ENCODE assay signal across 8 cellular contexts in the genomic region with DNA sequence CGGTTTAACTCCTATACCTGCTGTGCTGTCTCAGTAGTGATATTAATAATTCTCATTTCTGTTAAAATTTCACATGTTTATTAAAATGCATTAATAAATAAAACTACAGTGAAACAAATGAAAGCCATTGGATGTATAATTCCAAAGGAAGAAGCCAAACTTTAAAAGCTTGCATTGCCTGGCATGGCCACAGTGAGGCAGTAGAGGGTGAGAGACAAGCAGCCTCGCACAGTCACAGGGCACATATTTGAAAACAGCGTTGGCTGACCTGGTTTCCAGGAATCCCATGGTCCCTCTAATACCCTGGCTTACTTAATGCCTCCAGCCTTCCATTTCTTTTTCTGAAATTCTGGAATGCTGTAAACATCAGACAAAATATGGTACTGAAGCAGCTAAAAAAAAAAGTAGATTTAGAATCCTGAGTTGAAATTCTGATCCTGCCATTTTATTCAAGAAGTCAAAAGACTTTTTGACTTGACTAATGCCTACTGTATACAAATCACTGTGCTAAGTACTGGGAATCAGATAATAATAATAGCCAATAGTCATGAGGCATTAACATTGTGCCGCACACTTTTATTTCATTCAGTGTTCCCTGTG. TPM values are rescaled to one million over a fixed set of nuclear protein-coding genes. Genes with fewer than 3 reads are reported as not detected.
A peak's percentile ranks its signal among the peaks of the same experiment; 100 is the strongest.
DNase-seq lines count a peak whose midpoint lies in the region; ATAC-seq and TF ChIP-seq lines count a peak whose summit lies in the region.

No MANE protein-coding gene starts in this region.

- H3K27me3 Mint-ChIP-seq in activated naive CD8-positive, alpha-beta T cell treated with anti-CD3 and anti-CD28 coated beads, Interleukin-2, amount 10 ng/mL, durations not matched to agents 7 days and 5 days: peaks cover 11% of the 10 kb centered on the region

- no peaks in the 10 kb centered on the region for H3K36me3 ChIP-seq in cardiac muscle cell

- no peak overlapping the region for H3K4me3 Mint-ChIP-seq in activated naive CD8-positive, alpha-beta T cell treated with anti-CD3 and anti-CD28 coated beads, Interleukin-2, amount 10 ng/mL, durations not matched to agents 7 days and 5 days

- DNase-seq in EH (ENCODE audit: low read depth) (peak; percentile 74), LNCaP clone FGC (ENCODE audit: low read depth) (no peak), SKM-1 (lab: John Stamatoyannopoulos, UW; ENCODE audit: unreplicated experiment) (peak; percentile 55), cardiac muscle cell (ENCODE audit: low read depth in 1 of 2, low spot score in 1 of 2) (peak; percentile 73 to 83), retinal pigment epithelial cell (ENCODE audit: low read depth) (peak; percentile 75), OCI-M2 (lab: John Stamatoyannopoulos, UW; ENCODE audit: unreplicated experiment) (no peak)
- DNase-seq in activated naive CD8-positive, alpha-beta T cell treated with anti-CD3 and anti-CD28 coated beads, Interleukin-2, amount 10 ng/mL, durations not matched to agents 7 days and 5 days: peak; percentile 63

- no peaks in the 10 kb centered on the region for H3K4me1 Mint-ChIP-seq in activated naive CD8-positive, alpha-beta T cell treated with anti-CD3 and anti-CD28 coated beads, Interleukin-2, amount 10 ng/mL, durations not matched to agents 7 days and 5 days

- no peaks in the 10 kb centered on the region for H3K9me3 ChIP-seq in cardiac muscle cell (ENCODE audit: low read depth)

- H3K9me3 Mint-ChIP-seq in activated naive CD8-positive, alpha-beta T cell treated with anti-CD3 and anti-CD28 coated beads, Interleukin-2, amount 10 ng/mL, durations not matched to agents 7 days and 5 days: no peaks in the 10 kb centered on the region

- H3K36me3 Mint-ChIP-seq in activated naive CD8-positive, alpha-beta T cell treated with anti-CD3 and anti-CD28 coated beads, Interleukin-2, amount 10 ng/mL, durations not matched to agents 7 days and 5 days: peaks cover 2% of the 10 kb centered on the region

- no peak overlapping the region for H3K27ac Mint-ChIP-seq in activated naive CD8-positive, alpha-beta T cell treated with anti-CD3 and anti-CD28 coated beads, Interleukin-2, amount 10 ng/mL, durations not matched to agents 7 days and 5 days

- POLR2A ChIA-PET in activated naive CD8-positive, alpha-beta T cell treated with anti-CD3 and anti-CD28 coated beads, Interleukin-2, amount 10 ng/mL, durations not matched to agents 7 days and 5 days (lab: Charles Lee): no interaction called here

- TF ChIP-seq CTCF in LNCaP clone FGC (IDR thresholded peaks at IDR 0.05; ENCODE audit: control insufficient read depth, extremely low read depth, insufficient read depth) (peak; percentile 95), cardiac muscle cell (IDR thresholded peaks at IDR 0.05; ENCODE audit: low read depth, low read length) (peak; percentile 87), retinal pigment epithelial cell (conservative IDR thresholded peaks at IDR 0.05; ENCODE audit: low read depth, low read length) (peak; percentile 97)

- no peak overlapping the region for H3K27ac ChIP-seq in cardiac muscle cell

- H3K27me3 ChIP-seq in cardiac muscle cell: no peaks in the 10 kb centered on the region

- H3K4me1 ChIP-seq in cardiac muscle cell (ENCODE audit: low read depth): no peaks in the 10 kb centered on the region

- ATAC-seq in activated naive CD8-positive, alpha-beta T cell treated with anti-CD3 and anti-CD28 coated beads, Interleukin-2, amount 10 ng/mL, durations not matched to agents 7 days and 5 days (ENCODE audit: low read depth): peak; percentile 48
- ATAC-seq in GM18867 (IDR thresholded peaks at IDR 0.05; ENCODE audit: unreplicated experiment): no peak

- no peak overlapping the region for H3K4me3 ChIP-seq in LNCaP clone FGC (ENCODE audit: low read depth, low read length)
- no peak overlapping the region for H3K4me3 ChIP-seq in cardiac muscle cell
- H3K4me3 ChIP-seq in retinal pigment epithelial cell (ENCODE audit: low read length): no peak overlapping the region

RNA-seq across cellular contexts. Expression of gene RNASEL, which starts 6.7 kb away (rescaled TPM):
- 10 to 100 TPM; 11.4 to 13.2 TPM for total RNA-seq in activated naive CD8-positive, alpha-beta T cell treated with anti-CD3 and anti-CD28 coated beads, Interleukin-2, amount 10 ng/mL, durations not matched to agents 7 days and 5 days
- total RNA-seq in cardiac muscle cell: 1.5 and 2.2 TPM in 2 replicates
- polyA plus RNA-seq in cardiac muscle cell: 0.87 and 3.5 TPM in 2 replicates

RNA-seq across cellular contexts. Expression of gene RGS16, which starts 8.4 kb away (rescaled TPM):
- total RNA-seq in activated naive CD8-positive, alpha-beta T cell treated with anti-CD3 and anti-CD28 coated beads, Interleukin-2, amount 10 ng/mL, durations not matched to agents 7 days and 5 days: 1 to 10 TPM; 1.4 TPM
- 1.3 and 1.9 TPM in 2 replicates for total RNA-seq in cardiac muscle cell
- polyA plus RNA-seq in cardiac muscle cell: 0.93 and 2.0 TPM in 2 replicates

Comparison
In these comparisons a context has a peak if more than half of its experiments do, and no peak if none do; other contexts are left out.
1. DNase-seq: peak in EH (single experiment), SKM-1 (single experiment), activated naive CD8-positive, alpha-beta T cell treated with anti-CD3 and anti-CD28 coated beads, Interleukin-2, amount 10 ng/mL, durations not matched to agents 7 days and 5 days (single experiment), cardiac muscle cell (2 of 2) and retinal pigment epithelial cell (single experiment); none in LNCaP clone FGC (single experiment) and OCI-M2 (single experiment).
2. Peak in every context shown above with its lines, with median percentiles within 50 percentile points of each other: CTCF ChIP-seq.